In genomic region chr14:36478782-36479181, GRCh38 we compare ENCODE assay signal across 17 cellular contexts. TPM values are rescaled to one million over a fixed set of nuclear protein-coding genes. Genes with fewer than 3 reads are reported as not detected.
A peak's percentile ranks its signal among the peaks of the same experiment; 100 is the strongest.
DNase-seq lines count a peak whose midpoint lies in the region; ATAC-seq and TF ChIP-seq lines count a peak whose summit lies in the region.
"Had no signal": no experiment of that assay in that cellular context is flagged by ENCODE, and none has a peak within 500 bp of the region (broad histone marks: within the 10 kb centered on the region; RNA-seq: fewer than 3 reads in every experiment).

No MANE protein-coding gene starts in this region.

- ATAC-seq in GM18909 (IDR thresholded peaks at IDR 0.05; ENCODE audit: poor library complexity, unreplicated experiment) (peak; percentile 57), HG03354 (IDR thresholded peaks at IDR 0.05; ENCODE audit: poor library complexity, severe bottlenecking, unreplicated experiment) (peak; percentile 67), RWPE2 (ENCODE audit: low read depth) (peak; percentile 89), Right ventricle myocardium inferior (no peak)
- ATAC-seq: lower lobe of right lung had no signal

- no peaks in the 10 kb centered on the region for H3K4me1 ChIP-seq in RWPE2 (ENCODE audit: insufficient read depth, poor library complexity, severe bottlenecking)
- no peaks in the 10 kb centered on the region for H3K4me1 ChIP-seq in suprapubic skin
- H3K4me1 ChIP-seq: lower lobe of right lung had no signal

- no peak for TF ChIP-seq EP300 in suprapubic skin (IDR thresholded peaks at IDR 0.05)

- H3K27me3 ChIP-seq in RWPE2 (ENCODE audit: insufficient read depth, poor library complexity, severe bottlenecking), result peaks cover 23% of the 10 kb centered on the region
- H3K27me3 ChIP-seq in suprapubic skin, result peaks cover 16% of the 10 kb centered on the region

- no peaks in the 10 kb centered on the region for H3K36me3 ChIP-seq in RWPE2 (ENCODE audit: low read depth)
- no peaks in the 10 kb centered on the region for H3K36me3 ChIP-seq in suprapubic skin

- H3K9me3 ChIP-seq in RWPE2 (ENCODE audit: severe bottlenecking) (no peaks in the 10 kb centered on the region), suprapubic skin (no peaks in the 10 kb centered on the region)
- H3K9me3 ChIP-seq: lower lobe of right lung had no signal

- WGBS in suprapubic skin, result 0% methylated on average over 1 of the region's 1 CpG

- DNase-seq in Daoy (ENCODE audit: low read depth) (peak; percentile 87), RWPE2 (ENCODE audit: low spot score) (no peak), GM13977 (ENCODE audit: low spot score) (no peak), NCI-H2227 treated with DMSO at 0.1 percent for 48 hours (lab: John Stamatoyannopoulos, UW) (no peak), suprapubic skin (ENCODE audit: low spot score in 2 of 2) (no peak), Right ventricle myocardium inferior (ENCODE audit: missing footprints) (no peak)
- DNase-seq: DND-41; GOT3; head of caudate nucleus; lower lobe of right lung; stimulated activated naive B cell treated with anti-CD40 and anti-IgM and Interleukin-4, amounts not matched to agents 10 μg/mL and 1 μg/mL and 100 μg/mL, for 72 hours had no signal

- H3K27ac ChIP-seq in RWPE2 (ENCODE audit: poor library complexity, severe bottlenecking) (no peak overlapping the region), suprapubic skin (no peak overlapping the region)
- H3K27ac ChIP-seq: lower lobe of right lung, VCaP had no signal

- intact Hi-C loops in Right ventricle myocardium inferior (cut with DNase I), result no loop called here

- no peak overlapping the region for H3K4me3 ChIP-seq in RWPE2 (ENCODE audit: severe bottlenecking)
- H3K4me3 ChIP-seq in suprapubic skin, result no peak overlapping the region
- H3K4me3 ChIP-seq: lower lobe of right lung had no signal

- in situ Hi-C loops in GM13977 (cut with MboI; ENCODE audit: low pct_unique_long_range_greater_than_20kb, low sequenced_read_pairs, unreplicated experiment), result no loop called here

- no peak for TF ChIP-seq POLR2A in suprapubic skin (IDR thresholded peaks at IDR 0.05)

- TF ChIP-seq CTCF in RWPE2 (IDR thresholded peaks at IDR 0.05; ENCODE audit: poor library complexity, severe bottlenecking) (no peak), GM13977 (IDR thresholded peaks at IDR 0.05; ENCODE audit: extremely low read depth, insufficient read depth, missing control alignments) (no peak), suprapubic skin (IDR thresholded peaks at IDR 0.05) (no peak)

RNA-seq across cellular contexts. Expression of gene NKX2-1, which starts 41.2 kb away (rescaled TPM):
- total RNA-seq in Daoy (2014; rRNA removed; shearing (Covaris generic)), result 4.7 and 5.1 TPM in 2 replicates
- not detected for total RNA-seq in suprapubic skin
- not detected for total RNA-seq in Right ventricle myocardium inferior
- total RNA-seq: activated T-helper 1 cell treated with anti-CD3 and anti-CD28 coated beads, Interleukin-12 subunit alpha, Interleukin-12 subunit beta, Interleukin-2, Interleukin-4 antibody, amounts not matched to agents 30 ng/mL and 10 ng/mL and 1 ng/mL, durations not matched to agents 14 hours and 24 hours and 36 hours; B cell; omental fat pad had no signal
